In the genomic region with DNA sequence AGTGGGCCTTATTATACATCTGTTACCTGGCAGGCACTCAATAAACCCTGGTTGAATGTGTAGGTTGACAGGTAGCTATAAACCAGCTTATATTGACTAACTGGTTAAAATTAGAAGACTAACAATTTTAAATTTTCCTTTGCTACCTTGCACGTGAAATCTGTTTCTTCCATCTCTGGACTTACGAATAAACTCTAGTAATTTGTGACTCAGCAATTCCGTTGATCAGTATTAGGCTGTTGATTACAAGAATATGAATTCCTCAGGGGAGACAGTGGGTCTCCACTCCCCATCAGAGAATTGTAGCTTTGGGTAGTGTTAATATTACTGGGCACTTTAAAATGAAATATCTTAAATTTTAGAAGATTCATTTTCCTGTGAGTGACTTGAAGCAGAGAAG, we compare ENCODE assay signal across 8 cellular contexts.
"Had no signal": no experiment of that assay in that cellular context is flagged by ENCODE, and none has a peak within 500 bp of the region (broad histone marks: within the 10 kb centered on the region; RNA-seq: fewer than 3 reads in every experiment).

No MANE protein-coding gene starts in this region.

- DNase-seq: GDM1, GF-D8 had no signal

- FAIRE-seq: G401.6, GM12878, GM12891, GM12892, GM18507, GM19239 had no signal

- H3K4me3 ChIP-seq: GM12878 had no signal

- ATAC-seq: GM12878 had no signal
